In the genomic region with DNA sequence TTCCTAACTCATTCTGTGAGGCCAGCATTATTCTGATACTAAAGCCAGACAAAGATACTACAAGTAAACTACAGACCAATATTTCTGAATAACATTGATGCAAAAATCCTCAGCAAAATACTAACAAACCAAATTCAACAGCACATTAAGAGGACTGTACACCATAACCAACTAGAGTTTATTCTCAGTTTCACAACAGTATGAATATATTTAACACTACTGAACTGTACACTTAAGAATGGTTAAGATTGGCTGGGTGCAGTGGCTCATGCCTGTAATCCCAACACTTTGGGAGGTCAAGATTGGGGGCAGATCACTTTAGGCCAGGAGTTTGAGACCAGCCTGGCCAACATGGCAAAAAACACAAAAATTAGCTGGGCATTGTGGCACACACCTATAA, we compare ENCODE assay signal across 22 cellular contexts.
"Had no signal": no experiment of that assay in that cellular context is flagged by ENCODE, and none has a peak within 500 bp of the region (broad histone marks: within the 10 kb centered on the region; RNA-seq: fewer than 3 reads in every experiment).

No MANE protein-coding gene starts in this region.

- H3K27me3 ChIP-seq: ovary, right atrium auricular region, right lobe of liver, tibial nerve had no signal

- H3K36me3 ChIP-seq: left ventricle myocardium inferior, ovary, right atrium auricular region, right lobe of liver, tibial nerve, uterus had no signal

- ATAC-seq: mucosa of descending colon; naive thymus-derived CD4-positive, alpha-beta T cell; natural killer cell treated with Interleukin-12 subunit alpha and Interleukin-12 subunit beta and Interleukin-15 and Interleukin-18, amount 100 ng/mL, for 72 hours; right lobe of liver; stimulated activated memory B cell treated with anti-CD40 and anti-IgM and Interleukin-4, amounts not matched to agents 10 μg/mL and 1 μg/mL and 100 μg/mL, for 72 hours; stimulated activated naive CD8-positive, alpha-beta T cell treated with anti-CD3 and anti-CD28 coated beads, Interleukin-15, amount 100 ng/mL, for 72 hours had no signal

- H3K4me3 ChIP-seq: left ventricle myocardium inferior, lung, mucosa of descending colon, ovary, right atrium auricular region, right lobe of liver, smooth muscle cell, tibial nerve, uterus had no signal

- DNase-seq: hypothalamus; immature natural killer cell; left ventricle myocardium inferior; midbrain; mucosa of descending colon; naive thymus-derived CD4-positive, alpha-beta T cell; ovary; right lobe of liver; stimulated activated CD4-positive, alpha-beta T cell treated with anti-CD3 and anti-CD28 coated beads, Interleukin-1b, Interleukin-23, amount 100 ng/mL, for 48 hours; stimulated activated CD4-positive, alpha-beta T cell treated with anti-CD3 and anti-CD28 coated beads, Interleukin-2, amount 100 ng/mL, for 48 hours; stimulated activated CD4-positive, alpha-beta T cell treated with anti-CD3 and anti-CD28 coated beads, Interleukin-4, amount 100 ng/mL, for 4 hours; stimulated activated CD8-positive, alpha-beta memory T cell treated with anti-CD3 and anti-CD28 coated beads, Interleukin-4, amount 100 ng/mL, for 48 hours; stimulated activated naive CD4-positive, alpha-beta T cell treated with Interleukin-2 at 50 U/mL for 16 hours; stimulated activated naive CD8-positive, alpha-beta T cell treated with anti-CD3 and anti-CD28 coated beads, Interleukin-15, amount 100 ng/mL, for 72 hours; substantia nigra; uterus had no signal

- H3K27ac ChIP-seq: left ventricle myocardium inferior, ovary, right atrium auricular region, right lobe of liver, tibial nerve, uterus had no signal

- H3K4me2 ChIP-seq: smooth muscle cell had no signal

- H3K9me3 ChIP-seq: mucosa of descending colon, ovary, right lobe of liver, uterus had no signal

- H3K4me1 ChIP-seq: left ventricle myocardium inferior, right atrium auricular region, tibial nerve, uterus had no signal
